8 cellular contexts compared by ENCODE assay signal in genomic region chr4:3106339-3107186, GRCh38.
A peak's percentile ranks its signal among the peaks of the same experiment; 100 is the strongest.
DNase-seq lines count a peak whose midpoint lies in the region; ATAC-seq and TF ChIP-seq lines count a peak whose summit lies in the region.

No MANE protein-coding gene starts in this region.

- H3K27me3 ChIP-seq in WERI-Rb-1 (ENCODE audit: insufficient read depth, low read depth, severe bottlenecking): no peaks in the 10 kb centered on the region

- in situ Hi-C loops in T47D (cut with HindIII; ENCODE audit: low pct_unique_long_range_greater_than_20kb, low sequenced_read_pairs): no loop called here

- TF ChIP-seq CTCF in WERI-Rb-1 (IDR thresholded peaks at IDR 0.05; ENCODE audit: low read depth, low read length): peak; percentile 98

- H3K4me3 ChIP-seq in WERI-Rb-1 (ENCODE audit: low read depth, low read length): no peak overlapping the region

- DNase-seq in NCI-H748 (lab: John Stamatoyannopoulos, UW; ENCODE audit: unreplicated experiment) (peak; percentile 5), NCI-H748 treated with DMSO at 0.1 percent for 48 hours (lab: John Stamatoyannopoulos, UW) (no peak), NCI-H2029 (lab: John Stamatoyannopoulos, UW) (peak; percentile 60), WERI-Rb-1 (peak; percentile 79), T47D (ENCODE audit: low read depth in 1 of 2, low spot score in 1 of 2) (peak; percentile 86 to 88), inferior parietal cortex (ENCODE audit: extremely low spot score) (peak; percentile 87)
- DNase-seq in stimulated activated CD4-positive, alpha-beta T cell treated with anti-CD3 and anti-CD28 coated beads, Interleukin-12 subunit alpha, Interleukin-12 subunit beta, amount 100 ng/mL, for 4 hours: peak; percentile 90

- peaks cover 90% of the 10 kb centered on the region for H3K36me3 ChIP-seq in WERI-Rb-1

- no peak overlapping the region; the same call in 1 of the 2 replicates for H3K27ac ChIP-seq in WERI-Rb-1

- ATAC-seq in HG02870 (IDR thresholded peaks at IDR 0.05; ENCODE audit: unreplicated experiment): peak; percentile 90

- no peaks in the 10 kb centered on the region for H3K9me3 ChIP-seq in WERI-Rb-1 (ENCODE audit: severe bottlenecking)
